18 cellular contexts compared by ENCODE assay signal in genomic region chr6:157864185-157864761, GRCh38. TPM values are rescaled to one million over a fixed set of nuclear protein-coding genes. Genes with fewer than 3 reads are reported as not detected.
DNase-seq lines count a peak whose midpoint lies in the region; ATAC-seq and FAIRE-seq lines count a peak whose summit lies in the region.
"Had no signal": no experiment of that assay in that cellular context is flagged by ENCODE, and none has a peak within 500 bp of the region (broad histone marks: within the 10 kb centered on the region; RNA-seq: fewer than 3 reads in every experiment).

No MANE protein-coding gene starts in this region.

- peaks cover 0 to 2% of the 10 kb centered on the region in 2 donors for H3K9me3 Mint-ChIP-seq in activated T-cell treated with anti-CD3 and anti-CD28 coated beads, Interleukin-2, amount 50 U/mL, for 72 hours
- no peaks in the 10 kb centered on the region for H3K9me3 Mint-ChIP-seq in stimulated activated naive B cell treated with anti-CD40 and anti-IgM and Interleukin-4, amounts not matched to agents 10 μg/mL and 1 μg/mL and 100 μg/mL, for 72 hours
- H3K9me3 Mint-ChIP-seq in natural killer cell treated with Interleukin-12 subunit alpha and Interleukin-12 subunit beta and Interleukin-15 and Interleukin-18, amount 100 ng/mL, for 72 hours, result no peaks in the 10 kb centered on the region

- peaks cover 3 to 17% of the 10 kb centered on the region in 2 donors for H3K36me3 Mint-ChIP-seq in activated T-cell treated with anti-CD3 and anti-CD28 coated beads, Interleukin-2, amount 50 U/mL, for 72 hours (ENCODE audit: insufficient read depth in 2 of 2)
- peaks cover 15 to 22% of the 10 kb centered on the region in 2 donors for H3K36me3 Mint-ChIP-seq in stimulated activated naive B cell treated with anti-CD40 and anti-IgM and Interleukin-4, amounts not matched to agents 10 μg/mL and 1 μg/mL and 100 μg/mL, for 72 hours
- H3K36me3 Mint-ChIP-seq in natural killer cell treated with Interleukin-12 subunit alpha and Interleukin-12 subunit beta and Interleukin-15 and Interleukin-18, amount 100 ng/mL, for 72 hours, result no peaks in the 10 kb centered on the region

- no peak overlapping the region for H3K4me3 Mint-ChIP-seq in activated T-cell treated with anti-CD3 and anti-CD28 coated beads, Interleukin-2, amount 50 U/mL, for 72 hours
- no peak overlapping the region for H3K4me3 Mint-ChIP-seq in stimulated activated naive B cell treated with anti-CD40 and anti-IgM and Interleukin-4, amounts not matched to agents 10 μg/mL and 1 μg/mL and 100 μg/mL, for 72 hours
- H3K4me3 Mint-ChIP-seq in natural killer cell treated with Interleukin-12 subunit alpha and Interleukin-12 subunit beta and Interleukin-15 and Interleukin-18, amount 100 ng/mL, for 72 hours, result no peak overlapping the region

- DNase-seq in NCI-H82 (lab: John Stamatoyannopoulos, UW) (peak; percentile 30), NCI-H82 treated with DMSO at 0.1 percent for 48 hours (lab: John Stamatoyannopoulos, UW; ENCODE audit: unreplicated experiment) (no peak), fibroblast of gingiva (ENCODE audit: low read depth) (peak; percentile 10), GM19239 (ENCODE audit: insufficient read length, low spot score) (no peak)
- peak in 1 of 2 donors; percentile 33 for DNase-seq in activated T-cell treated with anti-CD3 and anti-CD28 coated beads, Interleukin-2, amount 50 U/mL, for 72 hours
- no peak for DNase-seq in stimulated activated naive B cell treated with anti-CD40 and anti-IgM and Interleukin-4, amounts not matched to agents 10 μg/mL and 1 μg/mL and 100 μg/mL, for 72 hours
- no peak for DNase-seq in natural killer cell treated with Interleukin-12 subunit alpha and Interleukin-12 subunit beta and Interleukin-15 and Interleukin-18, amount 100 ng/mL, for 72 hours (ENCODE audit: low spot score)
- DNase-seq: COR-L47, DMS153, EL, GM23248, KG1, NCI-H1048, NCI-H1694, NCI-H345, NCI-H526 treated with DMSO at 0.1 percent for 48 hours, PC-3 had no signal

- H3K27me3 Mint-ChIP-seq in activated T-cell treated with anti-CD3 and anti-CD28 coated beads, Interleukin-2, amount 50 U/mL, for 72 hours (ENCODE audit: low read depth), result peaks cover 8% of the 10 kb centered on the region
- no peaks in the 10 kb centered on the region for H3K27me3 Mint-ChIP-seq in stimulated activated naive B cell treated with anti-CD40 and anti-IgM and Interleukin-4, amounts not matched to agents 10 μg/mL and 1 μg/mL and 100 μg/mL, for 72 hours
- peaks cover 26 to 28% of the 10 kb centered on the region in 2 donors for H3K27me3 Mint-ChIP-seq in natural killer cell treated with Interleukin-12 subunit alpha and Interleukin-12 subunit beta and Interleukin-15 and Interleukin-18, amount 100 ng/mL, for 72 hours

- H3K4me1 Mint-ChIP-seq in activated T-cell treated with anti-CD3 and anti-CD28 coated beads, Interleukin-2, amount 50 U/mL, for 72 hours (ENCODE audit: low read depth), result peaks cover 69% of the 10 kb centered on the region
- H3K4me1 Mint-ChIP-seq in stimulated activated naive B cell treated with anti-CD40 and anti-IgM and Interleukin-4, amounts not matched to agents 10 μg/mL and 1 μg/mL and 100 μg/mL, for 72 hours, result peaks cover 18 to 47% of the 10 kb centered on the region in 2 donors
- H3K4me1 Mint-ChIP-seq in natural killer cell treated with Interleukin-12 subunit alpha and Interleukin-12 subunit beta and Interleukin-15 and Interleukin-18, amount 100 ng/mL, for 72 hours (ENCODE audit: low read depth in 2 of 2), result peaks cover 4% of the 10 kb centered on the region in 2 donors

- no peak for FAIRE-seq in GM19239 (lab: Jason Lieb, UNC)

- peak; percentile 28 to 33 for ATAC-seq in activated T-cell treated with anti-CD3 and anti-CD28 coated beads, Interleukin-2, amount 50 U/mL, for 72 hours (replicated peaks in 1 of 2)
- no peak for ATAC-seq in stimulated activated naive B cell treated with anti-CD40 and anti-IgM and Interleukin-4, amounts not matched to agents 10 μg/mL and 1 μg/mL and 100 μg/mL, for 72 hours (replicated peaks)
- ATAC-seq in natural killer cell treated with Interleukin-12 subunit alpha and Interleukin-12 subunit beta and Interleukin-15 and Interleukin-18, amount 100 ng/mL, for 72 hours, result no peak
- ATAC-seq in HG02571 (IDR thresholded peaks at IDR 0.05; ENCODE audit: unreplicated experiment), result no peak
- ATAC-seq: PC-3 had no signal

- H3K27ac Mint-ChIP-seq in activated T-cell treated with anti-CD3 and anti-CD28 coated beads, Interleukin-2, amount 50 U/mL, for 72 hours, result no peak overlapping the region
- H3K27ac Mint-ChIP-seq in stimulated activated naive B cell treated with anti-CD40 and anti-IgM and Interleukin-4, amounts not matched to agents 10 μg/mL and 1 μg/mL and 100 μg/mL, for 72 hours, result peak overlapping the region; percentile 67
- H3K27ac Mint-ChIP-seq in natural killer cell treated with Interleukin-12 subunit alpha and Interleukin-12 subunit beta and Interleukin-15 and Interleukin-18, amount 100 ng/mL, for 72 hours, result no peak overlapping the region

RNA-seq across cellular contexts. Expression of gene SNX9, which starts 41.2 kb away (rescaled TPM):
- 10 to 100 TPM; 83.5 to 94.6 TPM for total RNA-seq in activated T-cell treated with anti-CD3 and anti-CD28 coated beads, Interleukin-2, amount 50 U/mL, for 72 hours
- total RNA-seq in natural killer cell treated with Interleukin-12 subunit alpha and Interleukin-12 subunit beta and Interleukin-15 and Interleukin-18, amount 100 ng/mL, for 72 hours, result 10 to 100 TPM in 1 of 2 donors, 1 to 10 TPM in 1; 5.4 to 14.6 TPM

Comparison
In these comparisons a context has a peak if more than half of its experiments do, and no peak if none do; other contexts are left out.
1. DNase-seq: peak in NCI-H82 (single experiment) and fibroblast of gingiva (single experiment); none in NCI-H82 treated with DMSO at 0.1 percent for 48 hours (single experiment), stimulated activated naive B cell treated with anti-CD40 and anti-IgM and Interleukin-4, amounts not matched to agents 10 μg/mL and 1 μg/mL and 100 μg/mL, for 72 hours (single experiment), natural killer cell treated with Interleukin-12 subunit alpha and Interleukin-12 subunit beta and Interleukin-15 and Interleukin-18, amount 100 ng/mL, for 72 hours (single experiment) and GM19239 (single experiment).
2. ATAC-seq: peak in activated T-cell treated with anti-CD3 and anti-CD28 coated beads, Interleukin-2, amount 50 U/mL, for 72 hours (2 of 2); none in stimulated activated naive B cell treated with anti-CD40 and anti-IgM and Interleukin-4, amounts not matched to agents 10 μg/mL and 1 μg/mL and 100 μg/mL, for 72 hours (0 of 2), natural killer cell treated with Interleukin-12 subunit alpha and Interleukin-12 subunit beta and Interleukin-15 and Interleukin-18, amount 100 ng/mL, for 72 hours (0 of 2) and HG02571 (single experiment).
3. RNA of gene SNX9, which starts 41.2 kb away (total RNA-seq): 83.5 to 94.6 TPM in activated T-cell treated with anti-CD3 and anti-CD28 coated beads, Interleukin-2, amount 50 U/mL, for 72 hours; 5.4 to 14.6 TPM in natural killer cell treated with Interleukin-12 subunit alpha and Interleukin-12 subunit beta and Interleukin-15 and Interleukin-18, amount 100 ng/mL, for 72 hours; every median in the first group is over 4 times any median in the second.